In the genomic region with DNA sequence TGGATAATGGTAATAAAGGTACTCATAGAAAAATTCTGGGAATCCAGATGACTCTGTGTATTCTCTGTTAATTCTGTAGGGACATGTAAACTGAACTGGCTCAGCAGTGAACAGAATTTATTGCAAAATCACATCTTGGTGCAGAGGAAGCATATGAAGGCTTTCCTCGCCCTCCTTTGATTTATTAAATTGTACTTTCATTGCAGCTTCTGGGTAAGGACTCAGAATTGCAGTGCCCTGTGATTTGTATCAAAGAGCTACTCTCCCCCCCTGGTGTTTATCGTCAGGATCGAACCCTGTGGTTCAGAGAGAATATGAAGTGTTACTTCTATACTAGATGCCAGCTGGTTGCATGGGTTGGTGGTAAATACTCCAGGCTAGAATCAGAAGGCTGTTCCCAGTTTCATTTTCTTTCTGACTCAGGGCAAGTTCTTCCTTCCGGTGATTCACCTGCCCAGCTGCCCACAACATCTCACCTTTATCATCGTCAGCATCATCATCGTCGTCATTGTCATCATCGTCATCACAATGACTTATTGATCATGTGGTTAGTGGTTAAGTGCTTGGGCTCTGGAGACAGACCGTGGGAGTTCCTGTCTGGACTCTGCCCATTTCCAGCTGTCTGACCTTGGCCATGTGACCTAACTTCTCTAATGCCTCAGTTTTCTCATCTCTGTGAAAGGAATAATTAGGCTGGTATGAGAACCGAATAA, we compare ENCODE assay signal across 9 cellular contexts.
DNase-seq lines count a peak whose midpoint lies in the region; FAIRE-seq and TF ChIP-seq lines count a peak whose summit lies in the region.
"Had no signal": no experiment of that assay in that cellular context is flagged by ENCODE, and none has a peak within 500 bp of the region (broad histone marks: within the 10 kb centered on the region; RNA-seq: fewer than 3 reads in every experiment).

No MANE protein-coding gene starts in this region.

- H3K27me3 ChIP-seq in hepatocyte = no peaks in the 10 kb centered on the region
- H3K27me3 ChIP-seq: cardiac muscle cell had no signal

- H3K79me2 ChIP-seq in hepatocyte = no peaks in the 10 kb centered on the region

- TF ChIP-seq POLR2A in GM12891 (IDR thresholded peaks at IDR 0.05; ENCODE audit: low read depth, low read length) = no peak

- H3K36me3 ChIP-seq in hepatocyte (replicated peaks; ENCODE audit: insufficient read depth, low read depth) = no peaks in the 10 kb centered on the region
- H3K36me3 ChIP-seq: cardiac muscle cell had no signal

- 84% methylated on average over 10 of the region's 10 CpGs for WGBS in hepatocyte (ENCODE audit: low lambda C conversion rate, missing lambda C conversion rate)

- no peaks in the 10 kb centered on the region for H4K20me1 ChIP-seq in hepatocyte (ENCODE audit: insufficient read depth, poor library complexity, severe bottlenecking)

- DNase-seq in GM12891 (ENCODE audit: insufficient read length, low spot score) (no peak), HCEC 1CT (peak; percentile 95), MV-4-11 (lab: John Stamatoyannopoulos, UW) (peak; percentile 86), fibroblast of villous mesenchyme (ENCODE audit: low read depth) (peak; percentile 82), hepatocyte (ENCODE audit: low spot score) (no peak), iPS-NIHi11 (ENCODE audit: low spot score) (no peak)
- peak; percentile 65 for DNase-seq in activated CD8-positive, alpha-beta memory T cell treated with anti-CD3 and anti-CD28 coated beads, Interleukin-2, amount 50 U/mL, for 24 hours (ENCODE audit: extremely low read depth)
- peak; percentile 22 to 64 for DNase-seq in stimulated activated CD4-positive, alpha-beta T cell treated with anti-CD3 and anti-CD28 coated beads, Interleukin-1b, Interleukin-23, amount 100 ng/mL, for 4 hours (ENCODE audit: low read depth in 2 of 2)

- TF ChIP-seq CTCF in fibroblast of villous mesenchyme (IDR thresholded peaks at IDR 0.05; ENCODE audit: insufficient read depth, low read depth, low read length) (peak; percentile 6), hepatocyte (IDR thresholded peaks at IDR 0.05; ENCODE audit: poor library complexity) (no peak)

- no peaks in the 10 kb centered on the region for H3K9me2 ChIP-seq in hepatocyte (replicated peaks; ENCODE audit: insufficient read depth)

- H2AFZ ChIP-seq in hepatocyte = no peak overlapping the region

- H3K4me3 ChIP-seq in fibroblast of villous mesenchyme (ENCODE audit: low read depth, low read length) (no peak overlapping the region), hepatocyte (no peak overlapping the region)
- H3K4me3 ChIP-seq: cardiac muscle cell had no signal

- no peaks in the 10 kb centered on the region for H3K9me3 ChIP-seq in hepatocyte (ENCODE audit: low read depth)

- no peak overlapping the region for H3K27ac ChIP-seq in hepatocyte
- H3K27ac ChIP-seq: cardiac muscle cell had no signal

- no peaks in the 10 kb centered on the region for H3K4me1 ChIP-seq in hepatocyte (ENCODE audit: insufficient read depth)

- FAIRE-seq in GM12891 (lab: Jason Lieb, UNC) = peak; percentile 82

- H3K4me2 ChIP-seq in hepatocyte = no peak overlapping the region

TF ChIP-seq in GM12891, 5 proteins besides CTCF, POLR2A, EP300 and RAD21:
- no peak for TF ChIP-seq TAF1 (IDR thresholded peaks at IDR 0.05; ENCODE audit: low read depth, low read length)
- TF ChIP-seq POU2F2 (IDR thresholded peaks at IDR 0.05; ENCODE audit: low read depth, low read length) = peak; percentile 37; the same call in 1 of the 2 replicates
- no peak for TF ChIP-seq POLR2AphosphoS5 (IDR thresholded peaks at IDR 0.05; ENCODE audit: low read depth, low read length)
- TF ChIP-seq PAX5 (IDR thresholded peaks at IDR 0.05; ENCODE audit: insufficient read depth, low read length, severe bottlenecking) = peak; percentile 32
- TF ChIP-seq SPI1 (IDR thresholded peaks at IDR 0.05; ENCODE audit: low read depth, low read length) = peak; percentile 52; the same call in 1 of the 2 replicates

Comparison
In these comparisons a context has a peak if more than half of its experiments do, and no peak if none do; other contexts are left out.
1. DNase-seq: peak in HCEC 1CT (single experiment), MV-4-11 (single experiment), activated CD8-positive, alpha-beta memory T cell treated with anti-CD3 and anti-CD28 coated beads, Interleukin-2, amount 50 U/mL, for 24 hours (single experiment), fibroblast of villous mesenchyme (single experiment) and stimulated activated CD4-positive, alpha-beta T cell treated with anti-CD3 and anti-CD28 coated beads, Interleukin-1b, Interleukin-23, amount 100 ng/mL, for 4 hours (2 of 2); none in GM12891 (single experiment), hepatocyte (single experiment) and iPS-NIHi11 (single experiment).